ENCODE assay signal across 21 cellular contexts in the genomic region with DNA sequence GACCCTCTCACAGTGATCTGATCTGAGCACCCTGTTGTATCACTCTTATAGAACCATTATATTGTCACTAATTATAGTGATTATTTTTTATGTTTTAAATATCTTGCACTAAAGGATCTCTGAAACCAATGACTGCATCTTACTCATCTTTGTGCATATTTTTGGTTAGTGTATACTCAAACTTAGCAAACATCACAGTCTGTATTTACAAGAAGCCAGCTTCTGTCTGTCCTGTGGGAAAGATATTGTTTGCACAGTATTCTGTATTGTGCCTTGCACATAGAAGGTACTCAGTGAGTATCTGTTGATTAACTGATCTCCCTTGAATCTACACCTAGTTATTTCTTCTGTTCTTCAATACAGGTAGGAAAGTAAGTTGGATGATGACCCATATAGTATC.
"Had no signal": no experiment of that assay in that cellular context is flagged by ENCODE, and none has a peak within 500 bp of the region (broad histone marks: within the 10 kb centered on the region; RNA-seq: fewer than 3 reads in every experiment).

No MANE protein-coding gene starts in this region.

- DNase-seq: effector memory CD8-positive, alpha-beta T cell; esophagus squamous epithelium; foreskin keratinocyte; heart left ventricle; hippocampal formation; islet precursor cell; mammary epithelial cell; naive thymus-derived CD4-positive, alpha-beta T cell; nucleus accumbens; ovary; sigmoid colon; small intestine; stimulated activated CD4-positive, alpha-beta T cell treated with anti-CD3 and anti-CD28 coated beads, Interleukin-12 subunit alpha, Interleukin-12 subunit beta, amount 100 ng/mL, for 4 hours; stimulated activated naive CD4-positive, alpha-beta T cell treated with Interleukin-2 at 50 U/mL for 16 hours; thyroid gland had no signal

- H3K9me3 Mint-ChIP-seq: dendritic cell treated with granulocyte-macrophage colony-stimulating factor and Interleukin-4, amounts not matched to agents 40 ng/mL and 50 ng/mL, for 4 days; effector memory CD8-positive, alpha-beta T cell had no signal

- H3K4me3 Mint-ChIP-seq: dendritic cell treated with granulocyte-macrophage colony-stimulating factor and Interleukin-4, amounts not matched to agents 40 ng/mL and 50 ng/mL, for 4 days; effector memory CD8-positive, alpha-beta T cell; naive thymus-derived CD4-positive, alpha-beta T cell; neural crest cell; type B pancreatic cell had no signal

- H3K27me3 Mint-ChIP-seq: dendritic cell treated with granulocyte-macrophage colony-stimulating factor and Interleukin-4, amounts not matched to agents 40 ng/mL and 50 ng/mL, for 4 days; effector memory CD8-positive, alpha-beta T cell; naive thymus-derived CD4-positive, alpha-beta T cell; type B pancreatic cell had no signal

- H3K27ac Mint-ChIP-seq: dendritic cell treated with granulocyte-macrophage colony-stimulating factor and Interleukin-4, amounts not matched to agents 40 ng/mL and 50 ng/mL, for 4 days; naive thymus-derived CD4-positive, alpha-beta T cell; type B pancreatic cell had no signal

- ATAC-seq: effector memory CD8-positive, alpha-beta T cell; foreskin keratinocyte; heart left ventricle; left lobe of liver; naive thymus-derived CD4-positive, alpha-beta T cell had no signal

- FAIRE-seq: colon, small intestine, urothelium cell line had no signal
